10 cellular contexts compared by ENCODE assay signal in the genomic region with DNA sequence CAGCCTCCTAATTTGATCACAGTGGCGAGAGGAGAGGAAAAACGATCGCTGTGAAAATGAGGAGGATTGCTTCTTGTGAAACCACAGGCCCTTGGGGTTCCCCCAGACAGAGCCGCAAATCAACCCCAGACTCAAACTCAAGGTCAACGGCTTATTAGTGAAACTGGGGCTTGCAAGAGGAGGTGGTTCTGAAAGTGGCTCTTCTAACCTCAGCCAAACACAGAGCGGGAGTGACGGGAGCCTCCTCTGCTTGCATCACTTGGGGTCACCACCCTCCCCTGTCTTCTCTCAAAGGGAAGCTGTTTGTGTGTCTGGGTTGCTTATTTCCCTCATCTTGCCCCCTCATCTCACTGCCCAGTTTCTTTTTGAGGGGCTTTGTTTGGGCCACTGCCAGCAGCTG. TPM values are rescaled to one million over a fixed set of nuclear protein-coding genes. Genes with fewer than 3 reads are reported as not detected.
DNase-seq lines count a peak whose midpoint lies in the region; ATAC-seq and TF ChIP-seq lines count a peak whose summit lies in the region.
"Had no signal": no experiment of that assay in that cellular context is flagged by ENCODE, and none has a peak within 500 bp of the region (broad histone marks: within the 10 kb centered on the region; RNA-seq: fewer than 3 reads in every experiment).

No MANE protein-coding gene starts in this region.

- H3K27ac ChIP-seq in tibial nerve = no peak overlapping the region

- H3K4me3 ChIP-seq in tibial nerve = no peak overlapping the region

- TF ChIP-seq EP300 in tibial nerve (IDR thresholded peaks at IDR 0.05) = no peak

- intact Hi-C loops in natural killer cell (cut with micrococcal nuclease) = no loop called here

- no peak for TF ChIP-seq CTCF in natural killer cell (IDR thresholded peaks at IDR 0.05)
- TF ChIP-seq CTCF in tibial nerve (IDR thresholded peaks at IDR 0.05) = no peak

- H3K9me3 Mint-ChIP-seq in natural killer cell = no peaks in the 10 kb centered on the region
- H3K9me3 Mint-ChIP-seq: nephron had no signal

- H3K36me3 ChIP-seq in tibial nerve = no peaks in the 10 kb centered on the region

- peaks cover 0 to 18% of the 10 kb centered on the region in 2 donors for H3K27me3 Mint-ChIP-seq in natural killer cell (ENCODE audit: low read depth in 2 of 2)

- peaks cover 0 to 30% of the 10 kb centered on the region in 2 donors for H3K27me3 ChIP-seq in tibial nerve

- peaks cover 0 to 8% (median 0%) of the 10 kb centered on the region in 4 donors for H3K4me1 ChIP-seq in tibial nerve

- WGBS in tibial nerve, 2 donors = 68% methylated on average over 7 of the region's 7 CpGs

- H3K4me3 Mint-ChIP-seq in natural killer cell = no peak overlapping the region
- H3K4me3 Mint-ChIP-seq: nephron had no signal

- H3K27ac Mint-ChIP-seq in natural killer cell = peak overlapping the region in 1 of 2 donors; percentile 61
- H3K27ac Mint-ChIP-seq: nephron had no signal

- no peak for TF ChIP-seq POLR2A in tibial nerve (IDR thresholded peaks at IDR 0.05)

- H3K36me3 Mint-ChIP-seq in natural killer cell = peaks cover 2% of the 10 kb centered on the region

- DNase-seq in NOMO-1 treated with DMSO at 0.1 percent for 48 hours (lab: John Stamatoyannopoulos, UW; ENCODE audit: unreplicated experiment) (peak; percentile 3), NOMO-1 treated with dmso at 0.1 percent for 144 hours (lab: John Stamatoyannopoulos, UW; ENCODE audit: unreplicated experiment) (no peak), natural killer cell (peak; percentile 17), tibial nerve (ENCODE audit: low spot score in 2 of 2) (no peak), NCI-H1436 (lab: John Stamatoyannopoulos, UW) (no peak)
- no peak for DNase-seq in effector CD4-positive, alpha-beta T cell

- peaks cover 17 to 19% of the 10 kb centered on the region in 2 donors for H3K4me1 Mint-ChIP-seq in natural killer cell

- no peaks in the 10 kb centered on the region for H3K9me3 ChIP-seq in tibial nerve

- ATAC-seq in GM21360 (IDR thresholded peaks at IDR 0.05; ENCODE audit: unreplicated experiment) (peak; percentile 62), HG03432 (IDR thresholded peaks at IDR 0.05; ENCODE audit: unreplicated experiment) (peak; percentile 91), natural killer cell (peak; percentile 57 to 82 (median 79))

RNA-seq across cellular contexts. Expression of gene SAYSD1, which starts 28.7 kb away (rescaled TPM):
- total RNA-seq in natural killer cell (10 to 100 TPM; 11.3 to 13.1 (median 11.5) TPM), tibial nerve (10 to 100 TPM; 12.3 to 29.1 (median 18.8) TPM)

RNA-seq across cellular contexts. Expression of gene GLP1R, which starts 37.7 kb away (rescaled TPM):
- total RNA-seq in natural killer cell (1 to 10 TPM; 2.2 to 6.5 (median 3.0) TPM), tibial nerve (1 to 10 TPM in 2 of 4 donors, under 1 TPM in 2; 0.20 to 4.2 (median 1.3) TPM)
- total RNA-seq: astrocyte had no signal

Comparison
In these comparisons a context has a peak if more than half of its experiments do, and no peak if none do; other contexts are left out.
1. DNase-seq: peak in NOMO-1 treated with DMSO at 0.1 percent for 48 hours (single experiment) and natural killer cell (single experiment); none in NOMO-1 treated with dmso at 0.1 percent for 144 hours (single experiment), tibial nerve (0 of 2), effector CD4-positive, alpha-beta T cell (single experiment) and NCI-H1436 (single experiment).
2. Peak in every context shown above with its lines, with median percentiles within 50 percentile points of each other: ATAC-seq.